24 cellular contexts compared by ENCODE assay signal in the genomic region with DNA sequence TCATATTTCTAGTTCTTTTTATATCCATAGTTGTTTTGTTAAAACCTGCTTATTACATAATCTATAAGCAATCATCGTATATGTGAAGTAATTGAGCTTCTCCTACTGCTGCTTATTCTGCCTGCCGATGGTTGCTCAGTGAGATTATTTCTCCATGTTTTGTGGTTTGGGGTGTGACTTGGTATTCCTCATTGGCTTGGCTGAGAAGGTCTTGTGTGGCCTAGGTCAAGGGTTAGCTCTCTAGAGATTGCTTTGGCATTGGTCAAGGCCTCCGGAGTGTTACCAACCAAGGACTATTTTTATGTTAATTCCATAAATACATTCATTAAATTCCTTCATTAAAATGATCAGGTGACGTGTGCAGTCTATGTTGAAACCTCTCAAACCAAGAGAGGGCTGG.
DNase-seq lines count a peak whose midpoint lies in the region; ATAC-seq and TF ChIP-seq lines count a peak whose summit lies in the region.
"Had no signal": no experiment of that assay in that cellular context is flagged by ENCODE, and none has a peak within 500 bp of the region (broad histone marks: within the 10 kb centered on the region; RNA-seq: fewer than 3 reads in every experiment).

No MANE protein-coding gene starts in this region.

- no peaks in the 10 kb centered on the region for H3K36me3 Mint-ChIP-seq in HFFc6 (ENCODE audit: low read depth)
- H3K36me3 Mint-ChIP-seq: CD4-positive, CD25-positive, alpha-beta regulatory T cell had no signal

- no peak overlapping the region for H3K4me2 ChIP-seq in trophoblast cell (ENCODE audit: low read length)

- no peaks in the 10 kb centered on the region for H3K4me1 ChIP-seq in trophoblast cell (ENCODE audit: control insufficient read depth in 1 of 2, insufficient read depth in 2 of 2, low read length in 2 of 2)
- H3K4me1 ChIP-seq: SJCRH30 had no signal

- WGBS in trophoblast cell (ENCODE audit: extremely low coverage, insufficient coverage, insufficient read length), result no CpG with 5 or more reads among the region's 4 CpGs

- TF ChIP-seq CTCF in HFFc6 (IDR thresholded peaks at IDR 0.05), result no peak

- H3K4me3 Mint-ChIP-seq in HFFc6, result no peak overlapping the region

- no peak overlapping the region for H2AK5ac ChIP-seq in trophoblast cell (ENCODE audit: low read length)

- H3K4ac ChIP-seq in trophoblast cell (ENCODE audit: low read depth, low read length), result no peak overlapping the region

- intact Hi-C loops in sciatic nerve (cut with DNase I), result no loop called here

- no peaks in the 10 kb centered on the region for H3K79me2 ChIP-seq in trophoblast cell (ENCODE audit: control insufficient read depth, insufficient read depth, low read length, poor library complexity)

- H3K79me1 ChIP-seq in trophoblast cell (ENCODE audit: low read length), result no peaks in the 10 kb centered on the region

- H3K27me3 ChIP-seq in trophoblast cell (ENCODE audit: insufficient read depth, low read length), result no peaks in the 10 kb centered on the region
- H3K27me3 ChIP-seq: MG63, SJCRH30 had no signal

- H4K8ac ChIP-seq in trophoblast cell (ENCODE audit: low read depth, low read length), result no peak overlapping the region

- H4K12ac ChIP-seq in trophoblast cell (ENCODE audit: low read depth, low read length), result no peak overlapping the region

- H3K9ac ChIP-seq in trophoblast cell (ENCODE audit: low read length), result no peak overlapping the region

- no peak overlapping the region for H2AFZ ChIP-seq in trophoblast cell (ENCODE audit: insufficient read depth, low read length, poor library complexity)

- H2BK120ac ChIP-seq in trophoblast cell (ENCODE audit: insufficient read depth, low read length, poor library complexity), result no peak overlapping the region

- no peak overlapping the region for H4K91ac ChIP-seq in trophoblast cell (ENCODE audit: low read depth, low read length)

- no peak overlapping the region for H2BK12ac ChIP-seq in trophoblast cell (ENCODE audit: low read length)

- H3K23ac ChIP-seq in trophoblast cell (ENCODE audit: low read length), result no peak overlapping the region

- H3K18ac ChIP-seq in trophoblast cell (ENCODE audit: low read length), result no peak overlapping the region

- H3K9me3 ChIP-seq in trophoblast cell (ENCODE audit: insufficient read depth, low read depth, low read length), result no peaks in the 10 kb centered on the region
- H3K9me3 ChIP-seq: MG63, SJCRH30 had no signal

- ATAC-seq in sciatic nerve, result peak; percentile 53
- ATAC-seq: K562 had no signal

- H3K27ac ChIP-seq in trophoblast cell (ENCODE audit: low read depth, low read length), result no peak overlapping the region
- H3K27ac ChIP-seq: SJCRH30 had no signal

- no peak overlapping the region for H3K14ac ChIP-seq in trophoblast cell (ENCODE audit: low read length)

- no peaks in the 10 kb centered on the region for H3K36me3 ChIP-seq in trophoblast cell (ENCODE audit: control insufficient read depth in 1 of 2, insufficient read depth in 2 of 2, low read length in 2 of 2)
- H3K36me3 ChIP-seq: MG63, SJCRH30 had no signal

- no peaks in the 10 kb centered on the region; the same call in 1 of the 2 replicates for H3K9me3 Mint-ChIP-seq in HFFc6

- no peak overlapping the region for H3K27ac Mint-ChIP-seq in HFFc6
- H3K27ac Mint-ChIP-seq: CD4-positive, CD25-positive, alpha-beta regulatory T cell had no signal

- H3K27me3 Mint-ChIP-seq in HFFc6 (ENCODE audit: insufficient read depth), result peaks cover 16% of the 10 kb centered on the region

- no peak overlapping the region for H2BK5ac ChIP-seq in trophoblast cell (ENCODE audit: low read depth, low read length, poor library complexity)

- H3K4me3 ChIP-seq in trophoblast cell (ENCODE audit: low read depth, low read length), result no peak overlapping the region
- H3K4me3 ChIP-seq: K562, MG63, SJCRH30 had no signal

- no peaks in the 10 kb centered on the region for H3K4me1 Mint-ChIP-seq in HFFc6 (ENCODE audit: low read depth)
- H3K4me1 Mint-ChIP-seq: CD4-positive, CD25-positive, alpha-beta regulatory T cell had no signal

- peak; percentile 69 for DNase-seq in SIG-M5 treated with dmso at 0.1 percent for 504 hours (lab: John Stamatoyannopoulos, UW; ENCODE audit: unreplicated experiment)
- no peak for DNase-seq in SIG-M5 (lab: John Stamatoyannopoulos, UW)
- DNase-seq in NOMO-1 treated with DMSO at 0.1 percent for 48 hours (lab: John Stamatoyannopoulos, UW; ENCODE audit: unreplicated experiment), result peak; percentile 45
- peak; percentile 43 for DNase-seq in SKM-1 treated with dmso at 0.1 percent for 144 hours (lab: John Stamatoyannopoulos, UW; ENCODE audit: unreplicated experiment)
- DNase-seq in sciatic nerve (ENCODE audit: low spot score), result no peak
- no peak for DNase-seq in T1000 (lab: John Stamatoyannopoulos, UW)
- no peak for DNase-seq in trophoblast cell
- DNase-seq in HFFc6, result no peak
- DNase-seq: 8988T; ACHN; CD4-positive, CD25-positive, alpha-beta regulatory T cell; DMS153; DND-41; MG63; NCI-H1105; NCI-H1436 treated with DMSO at 0.1 percent for 48 hours; NCI-H187 treated with DMSO at 0.1 percent for 48 hours; NCI-H446 treated with DMSO at 0.1 percent for 48 hours; NCI-H526; NCI-H82; NK-92 treated with Interleukin-12 subunit alpha and Interleukin-12 subunit beta, amount 100 ng/mL, for 24 hours; SJCRH30; T-helper 1 cell had no signal

Comparison
In these comparisons a context has a peak if more than half of its experiments do, and no peak if none do; other contexts are left out.
1. DNase-seq: peak in SIG-M5 treated with dmso at 0.1 percent for 504 hours (single experiment), NOMO-1 treated with DMSO at 0.1 percent for 48 hours (single experiment) and SKM-1 treated with dmso at 0.1 percent for 144 hours (single experiment); none in SIG-M5 (single experiment), sciatic nerve (single experiment), T1000 (single experiment), trophoblast cell (0 of 2) and HFFc6 (single experiment).